In the genomic region with DNA sequence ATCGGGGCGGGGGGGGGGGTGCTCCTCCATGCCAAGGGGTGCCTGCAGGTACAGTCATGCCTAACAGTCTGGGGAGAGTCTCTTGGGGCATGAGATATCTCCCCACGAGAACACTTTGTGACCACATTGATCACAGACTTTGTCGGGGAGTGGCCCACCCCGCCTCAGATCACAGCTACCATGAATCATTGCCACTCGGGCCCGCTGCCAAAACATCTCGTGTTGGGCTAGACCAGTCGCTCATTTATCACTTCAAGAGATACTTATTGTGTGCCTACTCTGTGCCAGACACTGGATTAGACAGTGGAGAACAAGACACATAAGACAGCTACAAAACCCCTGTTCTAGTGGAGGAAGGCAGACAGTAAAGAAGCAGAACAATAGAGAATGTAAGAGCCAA, we compare ENCODE assay signal across 9 cellular contexts.
DNase-seq lines count a peak whose midpoint lies in the region; ATAC-seq and TF ChIP-seq lines count a peak whose summit lies in the region.
"Had no signal": no experiment of that assay in that cellular context is flagged by ENCODE, and none has a peak within 500 bp of the region (broad histone marks: within the 10 kb centered on the region; RNA-seq: fewer than 3 reads in every experiment).

No MANE protein-coding gene starts in this region.

- H3K4me1 ChIP-seq in left lung: peaks cover 0 to 15% of the 10 kb centered on the region in 2 donors
- H3K4me1 ChIP-seq in upper lobe of right lung: peaks cover 10% of the 10 kb centered on the region

- intact Hi-C loops in left lung (cut with DNase I): no loop called here
- intact Hi-C loops in upper lobe of right lung (cut with DNase I): no loop called here

- peak; percentile 30 for DNase-seq in activated naive CD4-positive, alpha-beta T cell treated with anti-CD3 and anti-CD28 coated beads, Interleukin-2, amount 50 U/mL, for 16 hours
- no peak for DNase-seq in activated naive CD4-positive, alpha-beta T cell treated with Interleukin-2 at 50 U/mL for 16 hours
- DNase-seq in activated T-cell treated with anti-CD3 and anti-CD28 coated beads, Interleukin-2, amount 50 U/mL, for 48 hours: peak; percentile 69 to 73
- DNase-seq in left lung: peak in 1 of 2 donors; percentile 55
- DNase-seq in upper lobe of right lung: peak; percentile 73
- no peak for DNase-seq in NCI-H2107 (lab: John Stamatoyannopoulos, UW)
- DNase-seq in NCI-H524 treated with DMSO at 0.1 percent for 48 hours (lab: John Stamatoyannopoulos, UW): no peak
- DNase-seq: Kasumi-1 had no signal

- ATAC-seq in left lung: peak; percentile 66
- peak; percentile 62 for ATAC-seq in upper lobe of right lung
- ATAC-seq in GM18520 (IDR thresholded peaks at IDR 0.05; ENCODE audit: unreplicated experiment): no peak

- H3K9me3 ChIP-seq in left lung: no peaks in the 10 kb centered on the region
- no peaks in the 10 kb centered on the region for H3K9me3 ChIP-seq in upper lobe of right lung

- H3K4me3 ChIP-seq in left lung: no peak overlapping the region
- H3K4me3 ChIP-seq in upper lobe of right lung: no peak overlapping the region

- TF ChIP-seq CTCF in left lung (IDR thresholded peaks at IDR 0.05) (no peak), upper lobe of right lung (IDR thresholded peaks at IDR 0.05) (no peak)

- no peaks in the 10 kb centered on the region for H3K27me3 ChIP-seq in left lung
- H3K27me3 ChIP-seq in upper lobe of right lung: no peaks in the 10 kb centered on the region

- peaks cover 0 to 34% of the 10 kb centered on the region in 2 donors for H3K36me3 ChIP-seq in left lung
- H3K36me3 ChIP-seq in upper lobe of right lung: peaks cover 11% of the 10 kb centered on the region

- H3K27ac ChIP-seq in left lung: no peak overlapping the region
- no peak overlapping the region for H3K27ac ChIP-seq in upper lobe of right lung

Comparison
In these comparisons a context has a peak if more than half of its experiments do, and no peak if none do; other contexts are left out.
1. DNase-seq: peak in activated naive CD4-positive, alpha-beta T cell treated with anti-CD3 and anti-CD28 coated beads, Interleukin-2, amount 50 U/mL, for 16 hours (single experiment), activated T-cell treated with anti-CD3 and anti-CD28 coated beads, Interleukin-2, amount 50 U/mL, for 48 hours (2 of 2) and upper lobe of right lung (single experiment); none in activated naive CD4-positive, alpha-beta T cell treated with Interleukin-2 at 50 U/mL for 16 hours (single experiment), NCI-H2107 (single experiment) and NCI-H524 treated with DMSO at 0.1 percent for 48 hours (single experiment).